Comparison of ENCODE assay signal across 8 cellular contexts in genomic region chr9:114911167-114911821, GRCh38. TPM values are rescaled to one million over a fixed set of nuclear protein-coding genes. Genes with fewer than 3 reads are reported as not detected.
DNase-seq lines count a peak whose midpoint lies in the region; ATAC-seq and TF ChIP-seq lines count a peak whose summit lies in the region.

No MANE protein-coding gene starts in this region.

- intact Hi-C loops in left ventricle myocardium superior (cut with micrococcal nuclease): loop anchor here (10.0 kb wide), 2 partner anchors 104 to 166 kb away; no protein-coding TSS in a partner anchor
- intact Hi-C loops in testis (cut with DNase I; ENCODE audit: low total_unique reads): no loop called here

- H3K9me3 Mint-ChIP-seq in activated naive CD4-positive, alpha-beta T cell treated with anti-CD3 and anti-CD28 coated beads, Interleukin-2, amount 10 ng/mL, durations not matched to agents 7 days and 5 days: no peaks in the 10 kb centered on the region
- no peaks in the 10 kb centered on the region for H3K9me3 Mint-ChIP-seq in activated CD8-positive, alpha-beta T cell treated with anti-CD3 and anti-CD28 coated beads, Interleukin-2, amount 10 ng/mL, durations not matched to agents 7 days and 5 days (ENCODE audit: insufficient read depth)

- CTCF ChIA-PET in activated naive CD4-positive, alpha-beta T cell treated with anti-CD3 and anti-CD28 coated beads, Interleukin-2, amount 10 ng/mL, durations not matched to agents 7 days and 5 days (lab: Charles Lee): interaction anchor here (0.7 to 9.5 kb wide), 12 partner anchors 10 to 250 kb away, joined by 3 to 213 read pairs (median 4); partner anchors contain the start of genes TEX48 and TNFSF8
- CTCF ChIA-PET in activated CD8-positive, alpha-beta T cell treated with anti-CD3 and anti-CD28 coated beads, Interleukin-2, amount 10 ng/mL, durations not matched to agents 7 days and 5 days (lab: Charles Lee): interaction anchor here (1.0 to 14.2 kb wide), 12 partner anchors 9 to 258 kb away, joined by 3 to 304 read pairs (median 18); partner anchors contain the start of genes TEX48 and TNFSF8

- no peaks in the 10 kb centered on the region for H3K27me3 Mint-ChIP-seq in activated naive CD4-positive, alpha-beta T cell treated with anti-CD3 and anti-CD28 coated beads, Interleukin-2, amount 10 ng/mL, durations not matched to agents 7 days and 5 days
- H3K27me3 Mint-ChIP-seq in activated CD8-positive, alpha-beta T cell treated with anti-CD3 and anti-CD28 coated beads, Interleukin-2, amount 10 ng/mL, durations not matched to agents 7 days and 5 days (ENCODE audit: low read depth): no peaks in the 10 kb centered on the region

- H3K27ac Mint-ChIP-seq in activated naive CD4-positive, alpha-beta T cell treated with anti-CD3 and anti-CD28 coated beads, Interleukin-2, amount 10 ng/mL, durations not matched to agents 7 days and 5 days: peak overlapping the region; percentile 97
- peak overlapping the region; percentile 90 for H3K27ac Mint-ChIP-seq in activated CD8-positive, alpha-beta T cell treated with anti-CD3 and anti-CD28 coated beads, Interleukin-2, amount 10 ng/mL, durations not matched to agents 7 days and 5 days

- H3K27ac ChIP-seq in testis: no peak overlapping the region

- peaks cover 97% of the 10 kb centered on the region for H3K4me1 Mint-ChIP-seq in activated naive CD4-positive, alpha-beta T cell treated with anti-CD3 and anti-CD28 coated beads, Interleukin-2, amount 10 ng/mL, durations not matched to agents 7 days and 5 days
- peaks cover 93% of the 10 kb centered on the region for H3K4me1 Mint-ChIP-seq in activated CD8-positive, alpha-beta T cell treated with anti-CD3 and anti-CD28 coated beads, Interleukin-2, amount 10 ng/mL, durations not matched to agents 7 days and 5 days (ENCODE audit: low read depth)

- 70 to 71% methylated on average over 2 of the region's 2 CpGs for WGBS in testis, 2 donors

- H3K4me3 ChIP-seq in testis: no peak overlapping the region

- TF ChIP-seq POLR2A in testis (IDR thresholded peaks at IDR 0.05): no peak

- H3K4me3 Mint-ChIP-seq in activated naive CD4-positive, alpha-beta T cell treated with anti-CD3 and anti-CD28 coated beads, Interleukin-2, amount 10 ng/mL, durations not matched to agents 7 days and 5 days: no peak overlapping the region
- H3K4me3 Mint-ChIP-seq in activated CD8-positive, alpha-beta T cell treated with anti-CD3 and anti-CD28 coated beads, Interleukin-2, amount 10 ng/mL, durations not matched to agents 7 days and 5 days: no peak overlapping the region

- H3K36me3 Mint-ChIP-seq in activated naive CD4-positive, alpha-beta T cell treated with anti-CD3 and anti-CD28 coated beads, Interleukin-2, amount 10 ng/mL, durations not matched to agents 7 days and 5 days: peaks cover 95% of the 10 kb centered on the region
- H3K36me3 Mint-ChIP-seq in activated CD8-positive, alpha-beta T cell treated with anti-CD3 and anti-CD28 coated beads, Interleukin-2, amount 10 ng/mL, durations not matched to agents 7 days and 5 days (ENCODE audit: low read depth): peaks cover 95% of the 10 kb centered on the region

- ATAC-seq in activated CD8-positive, alpha-beta T cell treated with anti-CD3 and anti-CD28 coated beads, Interleukin-2, amount 10 ng/mL, durations not matched to agents 7 days and 5 days: no peak
- ATAC-seq in left ventricle myocardium superior (peak; percentile 57), HG03159 (IDR thresholded peaks at IDR 0.05; ENCODE audit: unreplicated experiment) (no peak)

- DNase-seq in activated naive CD4-positive, alpha-beta T cell treated with anti-CD3 and anti-CD28 coated beads, Interleukin-2, amount 10 ng/mL, durations not matched to agents 7 days and 5 days: no peak
- no peak for DNase-seq in activated naive CD4-positive, alpha-beta T cell treated with anti-CD3 and anti-CD28 coated beads, Interleukin-2, amount 50 U/mL, for 16 hours
- DNase-seq in NCI-H2029 treated with DMSO at 0.1 percent for 48 hours (lab: John Stamatoyannopoulos, UW) (peak; percentile 78), left ventricle myocardium superior (no peak), testis (peak; percentile 21), amniotic stem cell (lab: John Stamatoyannopoulos, UW) (no peak)
- DNase-seq in activated CD8-positive, alpha-beta T cell treated with anti-CD3 and anti-CD28 coated beads, Interleukin-2, amount 10 ng/mL, durations not matched to agents 7 days and 5 days: no peak

- no peaks in the 10 kb centered on the region for H3K9me3 ChIP-seq in testis

- H3K36me3 ChIP-seq in testis (ENCODE audit: low read depth, missing control alignments): no peaks in the 10 kb centered on the region

- TF ChIP-seq CTCF in testis (IDR thresholded peaks at IDR 0.05): peak; percentile 25 to 61 (median 31)

- H3K4me1 ChIP-seq in testis: no peaks in the 10 kb centered on the region

- no peaks in the 10 kb centered on the region for H3K27me3 ChIP-seq in testis

- POLR2A ChIA-PET in activated CD8-positive, alpha-beta T cell treated with anti-CD3 and anti-CD28 coated beads, Interleukin-2, amount 10 ng/mL, durations not matched to agents 7 days and 5 days (lab: Charles Lee): interaction anchor here (0.8 to 7.6 kb wide), 5 partner anchors 18 to 225 kb away, joined by 3 to 90 read pairs (median 3); partner anchors contain the start of gene TNFSF8

RNA-seq across cellular contexts. Expression of gene TNFSF8, which starts 19.1 kb away (rescaled TPM):
- 10 to 100 TPM; 52.6 to 55.3 TPM for total RNA-seq in activated CD8-positive, alpha-beta T cell treated with anti-CD3 and anti-CD28 coated beads, Interleukin-2, amount 10 ng/mL, durations not matched to agents 7 days and 5 days
- total RNA-seq in left ventricle myocardium superior (0.77 TPM), testis (1 to 10 TPM in 1 of 2 donors, under 1 TPM in 1; 0.63 to 1.1 TPM)
- 1.3 TPM for polyA plus RNA-seq in testis (ENCODE audit: insufficient read depth, low read depth, low replicate concordance)

Comparison
In these comparisons a context has a peak if more than half of its experiments do, and no peak if none do; other contexts are left out.
1. DNase-seq: peak in NCI-H2029 treated with DMSO at 0.1 percent for 48 hours (single experiment) and testis (single experiment); none in activated naive CD4-positive, alpha-beta T cell treated with anti-CD3 and anti-CD28 coated beads, Interleukin-2, amount 10 ng/mL, durations not matched to agents 7 days and 5 days (single experiment), activated naive CD4-positive, alpha-beta T cell treated with anti-CD3 and anti-CD28 coated beads, Interleukin-2, amount 50 U/mL, for 16 hours (single experiment), activated CD8-positive, alpha-beta T cell treated with anti-CD3 and anti-CD28 coated beads, Interleukin-2, amount 10 ng/mL, durations not matched to agents 7 days and 5 days (single experiment), left ventricle myocardium superior (single experiment) and amniotic stem cell (single experiment).
2. RNA of gene TNFSF8, which starts 19.1 kb away (total RNA-seq): 52.6 to 55.3 TPM in activated CD8-positive, alpha-beta T cell treated with anti-CD3 and anti-CD28 coated beads, Interleukin-2, amount 10 ng/mL, durations not matched to agents 7 days and 5 days; 0.63 to 1.1 TPM in testis and 0.77 TPM in left ventricle myocardium superior (single experiment); every median in the first group is over 10 times any median in the second.